ENCODE assay signal across 17 cellular contexts in genomic region chr11:83293436-83293732, GRCh38.
"Had no signal": no experiment of that assay in that cellular context is flagged by ENCODE, and none has a peak within 500 bp of the region (broad histone marks: within the 10 kb centered on the region; RNA-seq: fewer than 3 reads in every experiment).

No MANE protein-coding gene starts in this region.

- H3K36me3 ChIP-seq: colonic mucosa, gastroesophageal sphincter, transverse colon had no signal

- DNase-seq: activated B cell treated with CpG ODN at 0.5 μM for 24 hours; activated CD4-positive, alpha-beta memory T cell treated with anti-CD3 and anti-CD28 coated beads for 36 hours; activated CD8-positive, alpha-beta memory T cell treated with anti-CD3 and anti-CD28 coated beads, Interleukin-2, amount 50 U/mL, for 4 hours; activated T-cell treated with anti-CD3 and anti-CD28 coated beads, Interleukin-2, amount 50 U/mL, for 1 hour; effector memory CD4-positive, alpha-beta T cell; kidney; right cardiac atrium; transverse colon had no signal

- H3K36me3 Mint-ChIP-seq: activated CD4-positive, alpha-beta memory T cell treated with anti-CD3 and anti-CD28 coated beads for 36 hours; activated naive CD8-positive, alpha-beta T cell; immature natural killer cell; naive thymus-derived CD4-positive, alpha-beta T cell; stimulated activated naive B cell treated with anti-CD40 and anti-IgM and Interleukin-4, amounts not matched to agents 10 μg/mL and 1 μg/mL and 100 μg/mL, for 72 hours had no signal

- H3K27ac Mint-ChIP-seq: activated B cell treated with CpG ODN at 0.5 μM for 24 hours; activated CD4-positive, alpha-beta memory T cell treated with anti-CD3 and anti-CD28 coated beads for 36 hours; activated naive CD8-positive, alpha-beta T cell; activated T-helper 2 cell treated with anti-CD3 and anti-CD28 coated beads, Interferon-gamma antibody, Interleukin-2, Interleukin-4, amounts not matched to agents 10 μg/mL and 5 μg/mL and 100 μg/mL, durations not matched to agents 14 hours and 24 hours and 36 hours; naive thymus-derived CD4-positive, alpha-beta T cell had no signal

- H3K27me3 ChIP-seq: colonic mucosa, gastroesophageal sphincter, testis, transverse colon had no signal

- H3K4me3 Mint-ChIP-seq: neural crest cell had no signal

- H3K9me3 ChIP-seq: colonic mucosa, gastroesophageal sphincter, testis, transverse colon had no signal

- H3K27me3 Mint-ChIP-seq: activated B cell treated with CpG ODN at 0.5 μM for 24 hours; activated CD4-positive, alpha-beta memory T cell treated with anti-CD3 and anti-CD28 coated beads for 36 hours had no signal

- H3K9me3 Mint-ChIP-seq: activated B cell treated with CpG ODN at 0.5 μM for 24 hours; activated CD4-positive, alpha-beta memory T cell treated with anti-CD3 and anti-CD28 coated beads for 36 hours; activated T-helper 2 cell treated with anti-CD3 and anti-CD28 coated beads, Interferon-gamma antibody, Interleukin-2, Interleukin-4, amounts not matched to agents 10 μg/mL and 5 μg/mL and 100 μg/mL, durations not matched to agents 14 hours and 24 hours and 36 hours; immature natural killer cell; neural crest cell; stimulated activated naive B cell treated with anti-CD40 and anti-IgM and Interleukin-4, amounts not matched to agents 10 μg/mL and 1 μg/mL and 100 μg/mL, for 72 hours had no signal

- H3K4me1 ChIP-seq: colonic mucosa, gastroesophageal sphincter, testis, transverse colon had no signal

- H3K27ac ChIP-seq: colonic mucosa, gastroesophageal sphincter, testis, transverse colon had no signal

- H3K4me3 ChIP-seq: colonic mucosa, gastroesophageal sphincter, testis, transverse colon had no signal
